8 cellular contexts compared by ENCODE assay signal in genomic region chr6:41707565-41708200, GRCh38. TPM values are rescaled to one million over a fixed set of nuclear protein-coding genes. Genes with fewer than 3 reads are reported as not detected.
A peak's percentile ranks its signal among the peaks of the same experiment; 100 is the strongest.
DNase-seq lines count a peak whose midpoint lies in the region; ATAC-seq and TF ChIP-seq lines count a peak whose summit lies in the region.
"Had no signal": no experiment of that assay in that cellular context is flagged by ENCODE, and none has a peak within 500 bp of the region (broad histone marks: within the 10 kb centered on the region; RNA-seq: fewer than 3 reads in every experiment).

No MANE protein-coding gene starts in this region.

- no peak for TF ChIP-seq CTCF in tibial artery (IDR thresholded peaks at IDR 0.05)

- no peak overlapping the region for H2BK120ac ChIP-seq in mesendoderm (ENCODE audit: low read depth, low read length)

- no peak overlapping the region for H4K5ac ChIP-seq in mesendoderm (ENCODE audit: low read length)

- H3K4me3 Mint-ChIP-seq in activated T-cell treated with anti-CD3 and anti-CD28 coated beads, Interleukin-2, amount 50 U/mL, for 72 hours, result peak overlapping the region; percentile 47 to 67

- H3K4me1 Mint-ChIP-seq in activated T-cell treated with anti-CD3 and anti-CD28 coated beads, Interleukin-2, amount 50 U/mL, for 72 hours (ENCODE audit: low read depth), result peaks cover 30% of the 10 kb centered on the region

- no peaks in the 10 kb centered on the region for H3K36me3 Mint-ChIP-seq in activated T-cell treated with anti-CD3 and anti-CD28 coated beads, Interleukin-2, amount 50 U/mL, for 72 hours (ENCODE audit: insufficient read depth in 2 of 2)

- no peak overlapping the region for H3K56ac ChIP-seq in mesendoderm (ENCODE audit: low read length)

- no CpG with 5 or more reads among the region's 14 CpGs for WGBS in mesendoderm (ENCODE audit: extremely low coverage, insufficient coverage, low lambda C conversion rate)

- DNase-seq in NOMO-1 (lab: John Stamatoyannopoulos, UW; ENCODE audit: unreplicated experiment in 2 of 2), result peak; percentile 56 to 80
- DNase-seq in activated T-cell treated with anti-CD3 and anti-CD28 coated beads, Interleukin-2, amount 50 U/mL, for 72 hours, result peak in 1 of 2 donors; percentile 36
- DNase-seq in left ventricle myocardium superior, result peak; percentile 63
- peak in 1 of 2 donors; percentile 29 for DNase-seq in tibial artery
- no peak for DNase-seq in mesendoderm
- DNase-seq in amniotic stem cell (lab: John Stamatoyannopoulos, UW), result no peak

- no peak overlapping the region for H4K8ac ChIP-seq in mesendoderm (ENCODE audit: low read depth, low read length)

- H3K18ac ChIP-seq in mesendoderm (ENCODE audit: low read length), result no peak overlapping the region

- H3K79me2 ChIP-seq in mesendoderm (ENCODE audit: control insufficient read depth, insufficient read depth, low read length), result no peaks in the 10 kb centered on the region

- H3K27ac ChIP-seq in tibial artery (peak overlapping the region; percentile 86 to 93), mesendoderm (ENCODE audit: low read depth, low read length) (no peak overlapping the region)

- H3K4me3 ChIP-seq in tibial artery, result no peak overlapping the region
- H3K4me3 ChIP-seq in mesendoderm (ENCODE audit: low read length), result no peak overlapping the region

- H3K79me1 ChIP-seq in mesendoderm (ENCODE audit: low read length), result no peaks in the 10 kb centered on the region

- no peak overlapping the region for H3K4ac ChIP-seq in mesendoderm (ENCODE audit: low read depth, low read length)

- no peaks in the 10 kb centered on the region for H3K27me3 ChIP-seq in tibial artery
- H3K27me3 ChIP-seq in mesendoderm (ENCODE audit: insufficient read depth, low read length, poor library complexity), result no peaks in the 10 kb centered on the region

- H3K9me3 Mint-ChIP-seq in activated T-cell treated with anti-CD3 and anti-CD28 coated beads, Interleukin-2, amount 50 U/mL, for 72 hours, result no peaks in the 10 kb centered on the region

- no peak overlapping the region for H3K4me2 ChIP-seq in mesendoderm (ENCODE audit: low read length)

- H3K36me3 ChIP-seq in tibial artery (peaks cover 0 to 3% (median 0%) of the 10 kb centered on the region in 3 donors), mesendoderm (ENCODE audit: control insufficient read depth, insufficient read depth, low read length) (no peaks in the 10 kb centered on the region)

- no peak overlapping the region for H3K9ac ChIP-seq in mesendoderm (ENCODE audit: low read length)

- H3K27me3 Mint-ChIP-seq in activated T-cell treated with anti-CD3 and anti-CD28 coated beads, Interleukin-2, amount 50 U/mL, for 72 hours (ENCODE audit: low read depth), result no peaks in the 10 kb centered on the region

- H3K27ac Mint-ChIP-seq in activated T-cell treated with anti-CD3 and anti-CD28 coated beads, Interleukin-2, amount 50 U/mL, for 72 hours, result peak overlapping the region; percentile 58

- ATAC-seq in activated T-cell treated with anti-CD3 and anti-CD28 coated beads, Interleukin-2, amount 50 U/mL, for 72 hours (replicated peaks in 1 of 2), result peak in 1 of 2 donors; percentile 29
- ATAC-seq in left ventricle myocardium superior (no peak), GM21381 (IDR thresholded peaks at IDR 0.05; ENCODE audit: unreplicated experiment) (no peak)

- no peaks in the 10 kb centered on the region for H3K9me3 ChIP-seq in tibial artery

- peaks cover 0 to 67% (median 55%) of the 10 kb centered on the region in 4 donors for H3K4me1 ChIP-seq in tibial artery
- no peaks in the 10 kb centered on the region for H3K4me1 ChIP-seq in mesendoderm (ENCODE audit: control insufficient read depth, low read depth, low read length)

- no peak overlapping the region for H3K23ac ChIP-seq in mesendoderm (ENCODE audit: low read length)

- H2BK15ac ChIP-seq in mesendoderm (replicated peaks; ENCODE audit: low read depth), result no peak overlapping the region

- no peak overlapping the region for H2BK5ac ChIP-seq in mesendoderm (ENCODE audit: low read length)

- no peak overlapping the region for H2AK5ac ChIP-seq in mesendoderm (ENCODE audit: low read length)

- intact Hi-C loops in left ventricle myocardium superior (cut with micrococcal nuclease), result no loop called here
- intact Hi-C loops in tibial artery (cut with DNase I; ENCODE audit: low total_unique reads), result loop anchor here (2.0 to 10.0 kb wide), 2 partner anchors 27 to 77 kb away; partner anchors contain the start of genes PRICKLE4, TFEB and TOMM6

RNA-seq across cellular contexts. Expression of gene TFEB, which starts 27.7 kb away (rescaled TPM):
- total RNA-seq in activated T-cell treated with anti-CD3 and anti-CD28 coated beads, Interleukin-2, amount 50 U/mL, for 72 hours, result 10 to 100 TPM; 15.3 to 17.5 TPM
- 50.9 TPM for total RNA-seq in left ventricle myocardium superior
- 0.11 TPM for polyA plus RNA-seq in mesendoderm (2013, experiment 1 of 2)
- 0.22 TPM for polyA plus RNA-seq in mesendoderm (2013, experiment 2 of 2)

RNA-seq across cellular contexts. Expression of gene PGC, which starts 39.5 kb away (rescaled TPM):
- total RNA-seq in activated T-cell treated with anti-CD3 and anti-CD28 coated beads, Interleukin-2, amount 50 U/mL, for 72 hours, result not detected
- total RNA-seq in left ventricle myocardium superior, result not detected
- 0.13 TPM for polyA plus RNA-seq in mesendoderm (2013, experiment 1 of 2)
- 0.10 TPM for polyA plus RNA-seq in mesendoderm (2013, experiment 2 of 2)
- total RNA-seq: T-helper 2 cell treated with Interferon-gamma antibody and Interleukin-4, amounts not matched to agents 100 ng/mL and 5 ng/mL, for 36 hours had no signal

Comparison
In these comparisons a context has a peak if more than half of its experiments do, and no peak if none do; other contexts are left out.
1. DNase-seq: peak in NOMO-1 (2 of 2) and left ventricle myocardium superior (single experiment); none in mesendoderm (single experiment) and amniotic stem cell (single experiment).